Comparison of ENCODE assay signal across 7 cellular contexts in genomic region chr4:156971168-156971601, GRCh38. TPM values are rescaled to one million over a fixed set of nuclear protein-coding genes. Genes with fewer than 3 reads are reported as not detected.
DNase-seq lines count a peak whose midpoint lies in the region; ATAC-seq and TF ChIP-seq lines count a peak whose summit lies in the region.

No MANE protein-coding gene starts in this region.

- H3K27me3 ChIP-seq in HCT116 (ENCODE audit: insufficient read depth, low read length): no peaks in the 10 kb centered on the region
- no peaks in the 10 kb centered on the region for H3K27me3 ChIP-seq in WERI-Rb-1 (ENCODE audit: insufficient read depth, low read depth, severe bottlenecking)
- H3K27me3 ChIP-seq in left ventricle myocardium inferior (ENCODE audit: low read depth): no peaks in the 10 kb centered on the region

- H3K9me3 ChIP-seq in HCT116 (ENCODE audit: control insufficient read depth in 1 of 2, insufficient read depth in 1 of 2, low read depth in 1 of 2, low read length in 2 of 2) (no peaks in the 10 kb centered on the region), WERI-Rb-1 (ENCODE audit: severe bottlenecking) (no peaks in the 10 kb centered on the region), left ventricle myocardium inferior (replicated peaks) (no peaks in the 10 kb centered on the region)

- CTCF ChIA-PET in HCT116 (lab: Charles Lee): no interaction called here
- CTCF ChIA-PET in activated naive CD4-positive, alpha-beta T cell treated with anti-CD3 and anti-CD28 coated beads, Interleukin-2, amount 10 ng/mL, durations not matched to agents 7 days and 5 days (lab: Charles Lee): no interaction called here

- peak overlapping the region; percentile 67 for H3K27ac ChIP-seq in HCT116 (ENCODE audit: low read depth, low read length)
- peak overlapping the region; percentile 62 for H3K27ac ChIP-seq in WERI-Rb-1
- H3K27ac ChIP-seq in left ventricle myocardium inferior (replicated peaks): peak overlapping the region; percentile 87

- in situ Hi-C loops in ACHN (cut with HindIII; ENCODE audit: low pct_ligation_motif_present, low pct_unique_long_range_greater_than_20kb, low sequenced_read_pairs): no loop called here

- BruUV-seq in HCT116 (replicated peaks; lab: Mats Ljungman, UMichigan): no TSS peak

- peaks cover 47% of the 10 kb centered on the region for H3K27me3 Mint-ChIP-seq in activated naive CD4-positive, alpha-beta T cell treated with anti-CD3 and anti-CD28 coated beads, Interleukin-2, amount 10 ng/mL, durations not matched to agents 7 days and 5 days

- DNase-seq in HCT116 (ENCODE audit: low read depth, low spot score) (no peak), WERI-Rb-1 (peak; percentile 39), left ventricle myocardium inferior (peak; percentile 24), sciatic nerve (ENCODE audit: low spot score) (peak; percentile 64), ACHN (no peak)
- DNase-seq in activated effector memory CD4-positive, alpha-beta T cell treated with Interleukin-2 at 50 U/mL for 16 hours: no peak
- no peak for DNase-seq in activated naive CD4-positive, alpha-beta T cell treated with anti-CD3 and anti-CD28 coated beads, Interleukin-2, amount 10 ng/mL, durations not matched to agents 7 days and 5 days

- H3K36me3 ChIP-seq in HCT116 (ENCODE audit: control insufficient read depth in 1 of 2, insufficient read depth in 2 of 2, low read length in 2 of 2): no peaks in the 10 kb centered on the region
- H3K36me3 ChIP-seq in WERI-Rb-1: no peaks in the 10 kb centered on the region
- no peaks in the 10 kb centered on the region for H3K36me3 ChIP-seq in left ventricle myocardium inferior

- peak overlapping the region; percentile 55 for H3K9ac ChIP-seq in HCT116 (ENCODE audit: low read length)

- no peaks in the 10 kb centered on the region for H4K20me1 ChIP-seq in HCT116 (ENCODE audit: insufficient read depth)

- H3K36me3 Mint-ChIP-seq in activated naive CD4-positive, alpha-beta T cell treated with anti-CD3 and anti-CD28 coated beads, Interleukin-2, amount 10 ng/mL, durations not matched to agents 7 days and 5 days: peaks cover 6% of the 10 kb centered on the region

- peaks cover 4% of the 10 kb centered on the region for H3K79me2 ChIP-seq in HCT116 (ENCODE audit: insufficient read depth, low read length)

- no peaks in the 10 kb centered on the region for H3K9me3 Mint-ChIP-seq in activated naive CD4-positive, alpha-beta T cell treated with anti-CD3 and anti-CD28 coated beads, Interleukin-2, amount 10 ng/mL, durations not matched to agents 7 days and 5 days

- H3K4me3 Mint-ChIP-seq in activated naive CD4-positive, alpha-beta T cell treated with anti-CD3 and anti-CD28 coated beads, Interleukin-2, amount 10 ng/mL, durations not matched to agents 7 days and 5 days: no peak overlapping the region

- H3K9me2 ChIP-seq in HCT116 (ENCODE audit: insufficient read depth): no peaks in the 10 kb centered on the region

- intact Hi-C loops in HCT116 (cut with micrococcal nuclease) (loop anchor here (5.0 kb wide), 1 partner anchor 76 kb away; no protein-coding TSS in a partner anchor), left ventricle myocardium inferior (cut with micrococcal nuclease) (no loop called here), sciatic nerve (cut with DNase I) (no loop called here)

- peaks cover 6% of the 10 kb centered on the region for H3K4me1 Mint-ChIP-seq in activated naive CD4-positive, alpha-beta T cell treated with anti-CD3 and anti-CD28 coated beads, Interleukin-2, amount 10 ng/mL, durations not matched to agents 7 days and 5 days

- RAD21 ChIA-PET in HCT116 (lab: Charles Lee; ENCODE audit: low non-redundant PET in 1 of 2, low total read pairs in 2 of 2, uncharacterized antibody in 2 of 2, unreplicated experiment in 2 of 2): interaction anchor here in 1 of 2 experiments (0.8 kb wide), 1 partner anchor 115 kb away, joined by 3 read pairs; no protein-coding TSS in a partner anchor

- no peak overlapping the region for H2AFZ ChIP-seq in HCT116 (ENCODE audit: low read depth, low read length, poor library complexity, severe bottlenecking)

- TF ChIP-seq CTCF in HCT116 (IDR thresholded peaks at IDR 0.05 in 2 of 3, conservative IDR thresholded peaks at IDR 0.05 in 1 of 3; ENCODE audit: borderline replicate concordance in 1 of 3, insufficient read depth in 1 of 3, low read depth in 2 of 3, low read length in 2 of 3) (no peak), WERI-Rb-1 (IDR thresholded peaks at IDR 0.05; ENCODE audit: low read depth, low read length) (no peak), left ventricle myocardium inferior (IDR thresholded peaks at IDR 0.05; ENCODE audit: borderline replicate concordance) (no peak)

- peaks cover 0 to 26% of the 10 kb centered on the region in 2 experiments; a peak in 3 of 4 replicates for H3K4me1 ChIP-seq in HCT116 (ENCODE audit: control insufficient read depth in 1 of 2, insufficient read depth in 2 of 2, low read length in 2 of 2)
- H3K4me1 ChIP-seq in left ventricle myocardium inferior: peaks cover 44% of the 10 kb centered on the region

- POLR2A ChIA-PET in HCT116 (lab: Charles Lee): no interaction called here

- no peak overlapping the region for H3K27ac Mint-ChIP-seq in activated naive CD4-positive, alpha-beta T cell treated with anti-CD3 and anti-CD28 coated beads, Interleukin-2, amount 10 ng/mL, durations not matched to agents 7 days and 5 days

- peak overlapping the region; percentile 85 for H3K4me2 ChIP-seq in HCT116 (ENCODE audit: low read length)

- peak overlapping the region; percentile 51 to 64 for H3K4me3 ChIP-seq in HCT116 (replicated peaks in 1 of 2; ENCODE audit: low read depth in 1 of 2, low read length in 2 of 2)
- peak overlapping the region; percentile 87 for H3K4me3 ChIP-seq in WERI-Rb-1 (ENCODE audit: low read depth, low read length)
- peak overlapping the region; percentile 80 for H3K4me3 ChIP-seq in left ventricle myocardium inferior

- no peak for TF ChIP-seq POLR2A in HCT116 (IDR thresholded peaks at IDR 0.05; ENCODE audit: borderline replicate concordance, extremely low read depth, insufficient read depth, insufficient read length)

- ATAC-seq in HCT116 (peak; percentile 23), sciatic nerve (peak; percentile 8)

- no peak for TF ChIP-seq RAD21 in HCT116 (IDR thresholded peaks at IDR 0.05; ENCODE audit: low read depth)

TF ChIP-seq in HCT116, 20 proteins besides CTCF, POLR2A, EP300 and RAD21:
- TF ChIP-seq ZFX (IDR thresholded peaks at IDR 0.05) (no peak), SRF (IDR thresholded peaks at IDR 0.05; ENCODE audit: low read depth) (no peak), ZNF274 (IDR thresholded peaks at IDR 0.05; ENCODE audit: low read depth, low read length) (no peak), REST (IDR thresholded peaks at IDR 0.05; ENCODE audit: low read depth) (no peak), ATF3 (IDR thresholded peaks at IDR 0.05) (no peak), ELF1 (IDR thresholded peaks at IDR 0.05; ENCODE audit: borderline replicate concordance, low read depth) (no peak), CBX3 (IDR thresholded peaks at IDR 0.05; ENCODE audit: low read depth) (no peak), EZH2 (IDR thresholded peaks at IDR 0.05) (no peak), SP1 (IDR thresholded peaks at IDR 0.05; ENCODE audit: low read depth) (no peak), POLR2AphosphoS5 (IDR thresholded peaks at IDR 0.05; ENCODE audit: low read depth, low read length) (no peak), SIN3A (IDR thresholded peaks at IDR 0.05; ENCODE audit: low read depth) (no peak)
- TF ChIP-seq, protein P1, sequence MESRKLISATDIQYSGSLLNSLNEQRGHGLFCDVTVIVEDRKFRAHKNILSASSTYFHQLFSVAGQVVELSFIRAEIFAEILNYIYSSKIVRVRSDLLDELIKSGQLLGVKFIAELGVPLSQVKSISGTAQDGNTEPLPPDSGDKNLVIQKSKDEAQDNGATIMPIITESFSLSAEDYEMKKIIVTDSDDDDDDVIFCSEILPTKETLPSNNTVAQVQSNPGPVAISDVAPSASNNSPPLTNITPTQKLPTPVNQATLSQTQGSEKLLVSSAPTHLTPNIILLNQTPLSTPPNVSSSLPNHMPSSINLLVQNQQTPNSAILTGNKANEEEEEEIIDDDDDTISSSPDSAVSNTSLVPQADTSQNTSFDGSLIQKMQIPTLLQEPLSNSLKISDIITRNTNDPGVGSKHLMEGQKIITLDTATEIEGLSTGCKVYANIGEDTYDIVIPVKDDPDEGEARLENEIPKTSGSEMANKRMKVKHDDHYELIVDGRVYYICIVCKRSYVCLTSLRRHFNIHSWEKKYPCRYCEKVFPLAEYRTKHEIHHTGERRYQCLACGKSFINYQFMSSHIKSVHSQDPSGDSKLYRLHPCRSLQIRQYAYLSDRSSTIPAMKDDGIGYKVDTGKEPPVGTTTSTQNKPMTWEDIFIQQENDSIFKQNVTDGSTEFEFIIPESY (IDR thresholded peaks at IDR 0.05; ENCODE audit: extremely low read depth, insufficient replicate concordance, low read length): no peak

RNA-seq across cellular contexts. Expression of gene PDGFC, which starts 0.4 kb away (rescaled TPM):
- 9.8 TPM for total RNA-seq in HCT116 (2021; ENCODE audit: unreplicated experiment)
- polyA plus RNA-seq in HCT116 (2012): 7.5 and 9.3 TPM in 2 replicates
- 12.9 TPM for total RNA-seq in left ventricle myocardium inferior
- total RNA-seq in sciatic nerve: 12.0 TPM

Comparison
In these comparisons a context has a peak if more than half of its experiments do, and no peak if none do; other contexts are left out.
1. DNase-seq: peak in WERI-Rb-1 (single experiment), left ventricle myocardium inferior (single experiment) and sciatic nerve (single experiment); none in HCT116 (single experiment), activated effector memory CD4-positive, alpha-beta T cell treated with Interleukin-2 at 50 U/mL for 16 hours (single experiment), activated naive CD4-positive, alpha-beta T cell treated with anti-CD3 and anti-CD28 coated beads, Interleukin-2, amount 10 ng/mL, durations not matched to agents 7 days and 5 days (single experiment) and ACHN (single experiment).
2. Peak in every context shown above with its lines, with median percentiles within 50 percentile points of each other: H3K27ac ChIP-seq and H3K4me3 ChIP-seq.